ENCODE assay signal across 8 cellular contexts in the genomic region with DNA sequence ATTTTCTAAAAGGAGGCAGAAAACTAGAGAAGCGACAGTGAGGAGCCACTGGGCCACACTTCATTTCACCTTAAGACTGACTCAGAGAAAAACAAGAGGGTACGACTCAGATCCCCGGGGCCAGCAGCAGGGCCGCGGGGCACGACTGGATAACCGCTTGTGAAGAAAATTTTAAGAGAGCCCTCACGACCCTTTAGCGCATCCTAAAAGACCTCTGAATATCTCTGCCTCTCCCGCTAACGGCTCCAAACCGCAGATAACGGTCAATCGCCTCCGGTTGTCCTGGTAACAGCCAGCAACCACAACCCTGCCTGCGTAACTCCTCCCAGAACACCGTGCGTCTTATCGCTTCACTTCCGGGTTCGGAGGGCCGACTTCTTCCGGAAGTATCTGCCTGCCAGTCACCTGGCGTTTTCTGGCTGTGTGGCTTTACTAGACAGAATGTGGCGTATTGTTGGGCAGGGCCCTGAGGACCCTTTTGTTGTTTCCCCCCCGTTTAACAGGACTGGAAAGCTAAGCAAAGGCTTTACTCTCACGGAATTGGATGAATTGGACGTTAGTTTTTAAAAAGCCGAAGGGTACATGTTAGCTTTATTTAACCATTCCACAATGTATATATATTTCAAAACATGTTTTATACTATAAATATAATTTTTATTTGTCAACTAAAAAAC. TPM values are rescaled to one million over a fixed set of nuclear protein-coding genes. Genes with fewer than 3 reads are reported as not detected.
A peak's percentile ranks its signal among the peaks of the same experiment; 100 is the strongest.
DNase-seq lines count a peak whose midpoint lies in the region; ATAC-seq and TF ChIP-seq lines count a peak whose summit lies in the region.

No MANE protein-coding gene starts in this region.

- H3K9me3 Mint-ChIP-seq in immature natural killer cell, result no peaks in the 10 kb centered on the region

- ATAC-seq in GM18907 (IDR thresholded peaks at IDR 0.05; ENCODE audit: unreplicated experiment), result peak; percentile 99
- ATAC-seq in HG03139 (IDR thresholded peaks at IDR 0.05; ENCODE audit: unreplicated experiment), result peak; percentile 100

- H3K27ac ChIP-seq in AG04450 (ENCODE audit: low read depth, low read length) (peak overlapping the region; percentile 69), WERI-Rb-1 (peak overlapping the region; percentile 72)

- DNase-seq in AG04450 (ENCODE audit: low read depth, low spot score), result peak; percentile 59
- DNase-seq in NCI-H2196 treated with DMSO at 0.1 percent for 48 hours (lab: John Stamatoyannopoulos, UW; ENCODE audit: unreplicated experiment), result peak; percentile 91
- DNase-seq in WERI-Rb-1, result peak; percentile 91
- DNase-seq in cardiac fibroblast (ENCODE audit: low read depth in 2 of 2), result peak; percentile 93 to 95
- peak; percentile 93 to 95 (median 94) for DNase-seq in immature natural killer cell
- peak; percentile 67 for DNase-seq in smooth muscle cell of the brain vasculature (ENCODE audit: low read depth, low spot score)

- H3K4me3 ChIP-seq in AG04450 (ENCODE audit: low read depth, low read length) (peak overlapping the region; percentile 75), WERI-Rb-1 (ENCODE audit: low read depth, low read length) (peak overlapping the region; percentile 74), cardiac fibroblast (replicated peaks in 1 of 2; ENCODE audit: low read depth in 2 of 2, low read length in 2 of 2) (peak overlapping the region; percentile 54 to 56)

- H3K36me3 Mint-ChIP-seq in immature natural killer cell, result peaks cover 0 to 13% (median 0%) of the 10 kb centered on the region in 3 donors

- H3K27ac Mint-ChIP-seq in immature natural killer cell, result peak overlapping the region; percentile 96 to 100 (median 99)

- peaks cover 7 to 13% (median 8%) of the 10 kb centered on the region in 3 donors for H3K27me3 Mint-ChIP-seq in immature natural killer cell (ENCODE audit: low read depth in 3 of 3)

- CTCF ChIA-PET in AG04450 (lab: Charles Lee), result no interaction called here

- peaks cover 24 to 29% of the 10 kb centered on the region in 2 donors for H3K4me1 Mint-ChIP-seq in immature natural killer cell

- no peaks in the 10 kb centered on the region; the same call in 1 of the 2 replicates for H3K36me3 ChIP-seq in WERI-Rb-1

- H3K9me3 ChIP-seq in AG04450 (ENCODE audit: control insufficient read depth, insufficient read depth, low read length) (no peaks in the 10 kb centered on the region), WERI-Rb-1 (ENCODE audit: severe bottlenecking) (no peaks in the 10 kb centered on the region)

- peak overlapping the region; percentile 90 to 99 (median 96) for H3K4me3 Mint-ChIP-seq in immature natural killer cell

- POLR2A ChIA-PET in AG04450 (lab: Yijun Ruan, JAX), result no interaction called here

- no peak for TF ChIP-seq CTCF in AG04450 (IDR thresholded peaks at IDR 0.05; ENCODE audit: low read depth, low read length)
- no peak for TF ChIP-seq CTCF in WERI-Rb-1 (IDR thresholded peaks at IDR 0.05; ENCODE audit: low read depth, low read length)
- no peak for TF ChIP-seq CTCF in cardiac fibroblast (IDR thresholded peaks at IDR 0.05; ENCODE audit: low read depth, low read length)

- H3K27me3 ChIP-seq in AG04450 (ENCODE audit: control insufficient read depth, insufficient read depth, low read length) (no peaks in the 10 kb centered on the region), WERI-Rb-1 (ENCODE audit: insufficient read depth, low read depth, severe bottlenecking) (no peaks in the 10 kb centered on the region)

RNA-seq across cellular contexts. Expression of gene ATP23, which starts 5.4 kb away (rescaled TPM):
- polyA plus RNA-seq in AG04450 (2011; rRNA removed) (8.8 and 13.1 TPM in 2 replicates), immature natural killer cell (10 to 100 TPM; 17.3 to 23.8 (median 19.3) TPM)
- polyA minus RNA-seq in AG04450 (2011; rRNA and poly(A)+ RNA removed), result 7.6 and 8.1 TPM in 2 replicates

Comparison
In these comparisons a context has a peak if more than half of its experiments do, and no peak if none do; other contexts are left out.
1. Peak in every context shown above with its lines: DNase-seq, ATAC-seq, H3K4me3 ChIP-seq and H3K27ac ChIP-seq.